Comparison of ENCODE assay signal across 1 cellular context in the genomic region with DNA sequence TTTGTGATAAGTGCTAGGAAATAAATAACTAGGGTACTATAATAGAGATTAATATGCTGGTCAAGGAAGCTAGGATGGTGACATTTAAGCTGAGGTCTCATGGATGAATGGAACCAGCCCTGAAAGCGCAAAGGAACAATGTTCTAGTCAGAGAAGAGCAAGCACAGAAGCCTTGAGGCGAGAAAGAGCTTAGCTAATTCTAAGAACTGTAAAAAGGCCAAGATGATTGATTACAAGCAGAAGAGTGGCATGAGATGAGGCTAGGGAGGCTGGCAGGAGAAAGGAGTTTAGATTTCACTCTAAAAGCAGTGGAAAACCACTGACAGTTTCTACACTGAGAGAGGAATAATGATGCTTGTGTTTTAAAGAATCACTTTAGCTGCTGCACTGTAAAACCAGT.
TF ChIP-seq lines count a peak whose summit lies in the region.

No MANE protein-coding gene starts in this region.

TF ChIP-seq in K562, 482 proteins besides CTCF, POLR2A, EP300 and RAD21:
- TF ChIP-seq, protein P1, sequence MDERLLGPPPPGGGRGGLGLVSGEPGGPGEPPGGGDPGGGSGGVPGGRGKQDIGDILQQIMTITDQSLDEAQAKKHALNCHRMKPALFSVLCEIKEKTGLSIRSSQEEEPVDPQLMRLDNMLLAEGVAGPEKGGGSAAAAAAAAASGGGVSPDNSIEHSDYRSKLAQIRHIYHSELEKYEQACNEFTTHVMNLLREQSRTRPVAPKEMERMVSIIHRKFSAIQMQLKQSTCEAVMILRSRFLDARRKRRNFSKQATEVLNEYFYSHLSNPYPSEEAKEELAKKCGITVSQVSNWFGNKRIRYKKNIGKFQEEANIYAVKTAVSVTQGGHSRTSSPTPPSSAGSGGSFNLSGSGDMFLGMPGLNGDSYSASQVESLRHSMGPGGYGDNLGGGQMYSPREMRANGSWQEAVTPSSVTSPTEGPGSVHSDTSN (CRISPR knock-in tag; IDR thresholded peaks at IDR 0.05; ENCODE audit: low read depth), result no peak
- TF ChIP-seq, protein P1 (tag; conservative IDR thresholded peaks at IDR 0.05; ENCODE audit: low read depth), result peak; percentile 86
- TF ChIP-seq MEIS2 (IDR thresholded peaks at IDR 0.05; ENCODE audit: partially characterized antibody), result peak; percentile 78
- TF ChIP-seq PKNOX1 (IDR thresholded peaks at IDR 0.05), result peak; percentile 77
- no peak for TF ChIP-seq TAL1 (IDR thresholded peaks at IDR 0.05)
